ENCODE assay signal across 1 cellular context in the genomic region with DNA sequence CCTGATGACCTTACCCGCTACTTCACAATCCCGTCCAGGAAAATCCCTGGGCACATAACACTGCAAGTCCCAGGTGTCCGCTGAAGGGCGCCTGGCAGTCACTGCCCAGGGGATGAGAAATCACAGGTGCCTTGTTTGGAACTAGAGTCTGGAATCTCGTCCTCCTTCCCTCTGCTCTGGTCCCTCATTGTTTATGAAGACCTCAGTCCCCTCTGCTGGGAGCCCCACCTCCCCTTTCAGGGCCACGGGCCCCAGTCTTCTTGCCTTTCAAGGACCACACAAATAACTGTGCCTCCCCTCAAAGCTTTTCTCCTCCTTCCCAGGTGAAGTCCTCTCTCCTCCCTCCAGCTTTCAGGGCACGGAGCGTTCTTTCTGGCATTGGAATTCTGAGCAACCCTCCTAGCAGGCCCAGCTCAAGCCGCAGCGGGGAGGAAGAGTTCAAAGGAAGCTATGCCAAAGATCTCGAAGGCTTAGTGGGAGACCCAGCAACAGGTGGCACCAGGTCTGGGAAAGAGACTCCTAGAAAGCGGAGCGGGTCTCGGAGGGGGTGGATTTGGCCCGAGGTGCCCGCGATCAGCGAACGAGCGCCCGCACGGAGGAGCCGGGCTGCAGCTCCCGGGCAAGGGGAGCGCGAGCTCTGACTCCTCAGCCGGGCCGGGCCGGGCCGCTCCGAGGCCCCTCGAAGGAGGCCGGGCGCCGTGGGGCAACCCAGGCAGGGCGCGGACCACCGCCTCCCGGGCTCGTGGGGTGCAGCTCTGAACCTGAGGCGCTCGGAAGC.
A peak's percentile ranks its signal among the peaks of the same experiment; 100 is the strongest.
TF ChIP-seq lines count a peak whose summit lies in the region.

No MANE protein-coding gene starts in this region.

TF ChIP-seq in HEK293, 187 proteins besides CTCF, POLR2A, EP300 and RAD21:
- TF ChIP-seq, protein P1, sequence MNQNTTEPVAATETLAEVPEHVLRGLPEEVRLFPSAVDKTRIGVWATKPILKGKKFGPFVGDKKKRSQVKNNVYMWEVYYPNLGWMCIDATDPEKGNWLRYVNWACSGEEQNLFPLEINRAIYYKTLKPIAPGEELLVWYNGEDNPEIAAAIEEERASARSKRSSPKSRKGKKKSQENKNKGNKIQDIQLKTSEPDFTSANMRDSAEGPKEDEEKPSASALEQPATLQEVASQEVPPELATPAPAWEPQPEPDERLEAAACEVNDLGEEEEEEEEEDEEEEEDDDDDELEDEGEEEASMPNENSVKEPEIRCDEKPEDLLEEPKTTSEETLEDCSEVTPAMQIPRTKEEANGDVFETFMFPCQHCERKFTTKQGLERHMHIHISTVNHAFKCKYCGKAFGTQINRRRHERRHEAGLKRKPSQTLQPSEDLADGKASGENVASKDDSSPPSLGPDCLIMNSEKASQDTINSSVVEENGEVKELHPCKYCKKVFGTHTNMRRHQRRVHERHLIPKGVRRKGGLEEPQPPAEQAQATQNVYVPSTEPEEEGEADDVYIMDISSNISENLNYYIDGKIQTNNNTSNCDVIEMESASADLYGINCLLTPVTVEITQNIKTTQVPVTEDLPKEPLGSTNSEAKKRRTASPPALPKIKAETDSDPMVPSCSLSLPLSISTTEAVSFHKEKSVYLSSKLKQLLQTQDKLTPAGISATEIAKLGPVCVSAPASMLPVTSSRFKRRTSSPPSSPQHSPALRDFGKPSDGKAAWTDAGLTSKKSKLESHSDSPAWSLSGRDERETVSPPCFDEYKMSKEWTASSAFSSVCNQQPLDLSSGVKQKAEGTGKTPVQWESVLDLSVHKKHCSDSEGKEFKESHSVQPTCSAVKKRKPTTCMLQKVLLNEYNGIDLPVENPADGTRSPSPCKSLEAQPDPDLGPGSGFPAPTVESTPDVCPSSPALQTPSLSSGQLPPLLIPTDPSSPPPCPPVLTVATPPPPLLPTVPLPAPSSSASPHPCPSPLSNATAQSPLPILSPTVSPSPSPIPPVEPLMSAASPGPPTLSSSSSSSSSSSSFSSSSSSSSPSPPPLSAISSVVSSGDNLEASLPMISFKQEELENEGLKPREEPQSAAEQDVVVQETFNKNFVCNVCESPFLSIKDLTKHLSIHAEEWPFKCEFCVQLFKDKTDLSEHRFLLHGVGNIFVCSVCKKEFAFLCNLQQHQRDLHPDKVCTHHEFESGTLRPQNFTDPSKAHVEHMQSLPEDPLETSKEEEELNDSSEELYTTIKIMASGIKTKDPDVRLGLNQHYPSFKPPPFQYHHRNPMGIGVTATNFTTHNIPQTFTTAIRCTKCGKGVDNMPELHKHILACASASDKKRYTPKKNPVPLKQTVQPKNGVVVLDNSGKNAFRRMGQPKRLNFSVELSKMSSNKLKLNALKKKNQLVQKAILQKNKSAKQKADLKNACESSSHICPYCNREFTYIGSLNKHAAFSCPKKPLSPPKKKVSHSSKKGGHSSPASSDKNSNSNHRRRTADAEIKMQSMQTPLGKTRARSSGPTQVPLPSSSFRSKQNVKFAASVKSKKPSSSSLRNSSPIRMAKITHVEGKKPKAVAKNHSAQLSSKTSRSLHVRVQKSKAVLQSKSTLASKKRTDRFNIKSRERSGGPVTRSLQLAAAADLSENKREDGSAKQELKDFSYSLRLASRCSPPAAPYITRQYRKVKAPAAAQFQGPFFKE (tag by site-specific recombination; IDR thresholded peaks at IDR 0.05; ENCODE audit: borderline replicate concordance): 0 out of 2 replicates have a peak, but pooled peaks have one; percentile 83
- TF ChIP-seq ZNF121 (tag by site-specific recombination; IDR thresholded peaks at IDR 0.05): 0 out of 2 replicates have a peak, but pooled peaks have one; percentile 11
- TF ChIP-seq ZNF174 (tag by site-specific recombination; IDR thresholded peaks at IDR 0.05): 0 out of 2 replicates have a peak, but pooled peaks have one; percentile 38
- TF ChIP-seq ZBTB8A (tag by site-specific recombination; IDR thresholded peaks at IDR 0.05): 0 out of 2 replicates have a peak, but pooled peaks have one; percentile 42
- peak; percentile 75 for TF ChIP-seq SCRT1 (tag by site-specific recombination; IDR thresholded peaks at IDR 0.05; ENCODE audit: borderline replicate concordance)
- TF ChIP-seq ZNF335 (tag by site-specific recombination; conservative IDR thresholded peaks at IDR 0.05): peak; percentile 29
- TF ChIP-seq SCRT2 (tag by site-specific recombination; IDR thresholded peaks at IDR 0.05): peak; percentile 98
TF ChIP-seq in HEK293: peak in this region for 7; not testable (repeated sequence) for 180.
